ENCODE assay signal across 20 cellular contexts in the genomic region with DNA sequence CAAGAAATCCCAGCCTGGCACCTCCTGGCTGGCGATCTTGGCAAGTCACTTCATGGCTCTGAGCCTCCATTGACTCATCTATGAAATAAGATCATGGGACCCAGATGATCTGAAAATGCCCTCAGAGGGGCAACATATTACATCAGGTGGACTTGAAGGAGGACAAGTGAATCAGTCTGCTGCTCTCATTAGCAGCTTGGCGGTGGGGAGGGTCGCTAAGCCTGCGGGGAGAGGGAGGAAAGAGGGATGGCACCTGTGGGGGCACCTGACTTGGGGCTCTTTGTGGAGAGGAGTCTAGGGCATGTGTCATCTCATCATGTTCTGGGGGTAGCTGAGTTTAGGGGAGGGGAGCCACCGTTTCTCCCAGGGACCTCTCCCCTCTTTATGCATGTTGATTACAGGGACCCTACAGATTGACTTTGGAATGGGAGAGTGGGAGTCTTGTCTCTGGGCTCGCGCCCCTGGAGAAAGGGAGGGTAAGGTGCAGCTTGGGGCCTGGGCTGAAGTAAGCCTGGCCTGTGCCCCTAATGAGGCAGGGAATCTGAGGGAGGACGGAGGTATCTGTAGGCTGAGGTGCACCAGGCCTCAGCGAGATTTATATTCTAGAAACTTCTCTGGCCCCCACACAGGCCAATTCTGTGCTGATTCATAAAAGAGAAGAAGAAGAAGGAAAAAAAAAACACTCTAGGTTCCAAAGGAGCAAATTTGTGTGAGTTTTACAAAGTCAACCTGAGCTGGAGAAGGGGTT. TPM values are rescaled to one million over a fixed set of nuclear protein-coding genes. Genes with fewer than 3 reads are reported as not detected.
DNase-seq lines count a peak whose midpoint lies in the region; ATAC-seq and TF ChIP-seq lines count a peak whose summit lies in the region.
"Had no signal": no experiment of that assay in that cellular context is flagged by ENCODE, and none has a peak within 500 bp of the region (broad histone marks: within the 10 kb centered on the region; RNA-seq: fewer than 3 reads in every experiment).

No MANE protein-coding gene starts in this region.

- no peak overlapping the region for H3K4me3 ChIP-seq in coronary artery
- H3K4me3 ChIP-seq: breast epithelium had no signal

- H3K4me1 Mint-ChIP-seq in natural killer cell treated with Interleukin-12 subunit alpha and Interleukin-12 subunit beta and Interleukin-15 and Interleukin-18, amount 100 ng/mL, for 72 hours (ENCODE audit: low read depth in 2 of 2): peaks cover 57 to 63% of the 10 kb centered on the region in 2 donors
- H3K4me1 Mint-ChIP-seq in natural killer cell: peaks cover 16% of the 10 kb centered on the region in 2 donors
- H3K4me1 Mint-ChIP-seq in stimulated activated memory B cell treated with anti-CD40 and anti-IgM and Interleukin-4, amounts not matched to agents 10 μg/mL and 1 μg/mL and 100 μg/mL, for 72 hours: peaks cover 73% of the 10 kb centered on the region

- no peaks in the 10 kb centered on the region for H3K27me3 Mint-ChIP-seq in natural killer cell treated with Interleukin-12 subunit alpha and Interleukin-12 subunit beta and Interleukin-15 and Interleukin-18, amount 100 ng/mL, for 72 hours
- peaks cover 0 to 2% of the 10 kb centered on the region in 2 donors for H3K27me3 Mint-ChIP-seq in natural killer cell (ENCODE audit: low read depth in 2 of 2)
- no peaks in the 10 kb centered on the region for H3K27me3 Mint-ChIP-seq in stimulated activated memory B cell treated with anti-CD40 and anti-IgM and Interleukin-4, amounts not matched to agents 10 μg/mL and 1 μg/mL and 100 μg/mL, for 72 hours
- H3K27me3 Mint-ChIP-seq: B cell had no signal

- intact Hi-C loops in natural killer cell (cut with micrococcal nuclease): no loop called here
- intact Hi-C loops in head of caudate nucleus (cut with DNase I): no loop called here

- no peak for DNase-seq in natural killer cell treated with Interleukin-12 subunit alpha and Interleukin-12 subunit beta and Interleukin-15 and Interleukin-18, amount 100 ng/mL, for 72 hours (ENCODE audit: low spot score)
- DNase-seq in natural killer cell: no peak
- peak; percentile 9 for DNase-seq in RKO (ENCODE audit: low spot score)
- DNase-seq in coronary artery (ENCODE audit: low spot score): peak; percentile 50
- no peak for DNase-seq in head of caudate nucleus
- DNase-seq in NCI-H510A treated with DMSO at 0.1 percent for 48 hours (lab: John Stamatoyannopoulos, UW): no peak
- DNase-seq in SHP77 treated with DMSO at 0.1 percent for 48 hours (lab: John Stamatoyannopoulos, UW): no peak
- DNase-seq: dermis blood vessel endothelial cell; foreskin melanocyte; NCI-H1092 treated with DMSO at 0.1 percent for 48 hours; NCI-H526; SHP77; stimulated activated CD4-positive, alpha-beta T cell treated with anti-CD3 and anti-CD28 coated beads, Interleukin-2, amount 100 ng/mL, for 48 hours had no signal

- H3K27ac ChIP-seq in coronary artery: no peak overlapping the region
- H3K27ac ChIP-seq: breast epithelium had no signal

- peaks cover 4% of the 10 kb centered on the region for H3K36me3 Mint-ChIP-seq in natural killer cell treated with Interleukin-12 subunit alpha and Interleukin-12 subunit beta and Interleukin-15 and Interleukin-18, amount 100 ng/mL, for 72 hours
- no peaks in the 10 kb centered on the region for H3K36me3 Mint-ChIP-seq in natural killer cell
- no peaks in the 10 kb centered on the region for H3K36me3 Mint-ChIP-seq in stimulated activated memory B cell treated with anti-CD40 and anti-IgM and Interleukin-4, amounts not matched to agents 10 μg/mL and 1 μg/mL and 100 μg/mL, for 72 hours
- H3K36me3 Mint-ChIP-seq: memory B cell had no signal

- no peak for TF ChIP-seq CTCF in natural killer cell (IDR thresholded peaks at IDR 0.05)
- TF ChIP-seq CTCF in coronary artery (IDR thresholded peaks at IDR 0.05): no peak

- peaks cover 10% of the 10 kb centered on the region for H3K9me3 Mint-ChIP-seq in natural killer cell treated with Interleukin-12 subunit alpha and Interleukin-12 subunit beta and Interleukin-15 and Interleukin-18, amount 100 ng/mL, for 72 hours
- H3K9me3 Mint-ChIP-seq in natural killer cell: no peaks in the 10 kb centered on the region
- H3K9me3 Mint-ChIP-seq in stimulated activated memory B cell treated with anti-CD40 and anti-IgM and Interleukin-4, amounts not matched to agents 10 μg/mL and 1 μg/mL and 100 μg/mL, for 72 hours: no peaks in the 10 kb centered on the region
- H3K9me3 Mint-ChIP-seq: memory B cell, nephron had no signal

- peak overlapping the region; percentile 74 to 83 for H3K27ac Mint-ChIP-seq in natural killer cell treated with Interleukin-12 subunit alpha and Interleukin-12 subunit beta and Interleukin-15 and Interleukin-18, amount 100 ng/mL, for 72 hours
- H3K27ac Mint-ChIP-seq in natural killer cell: no peak overlapping the region
- peak overlapping the region; percentile 74 for H3K27ac Mint-ChIP-seq in stimulated activated memory B cell treated with anti-CD40 and anti-IgM and Interleukin-4, amounts not matched to agents 10 μg/mL and 1 μg/mL and 100 μg/mL, for 72 hours
- H3K27ac Mint-ChIP-seq: B cell, memory B cell, nephron had no signal

- peak overlapping the region; percentile 61 for H3K4me3 Mint-ChIP-seq in natural killer cell treated with Interleukin-12 subunit alpha and Interleukin-12 subunit beta and Interleukin-15 and Interleukin-18, amount 100 ng/mL, for 72 hours
- no peak overlapping the region for H3K4me3 Mint-ChIP-seq in natural killer cell
- no peak overlapping the region for H3K4me3 Mint-ChIP-seq in stimulated activated memory B cell treated with anti-CD40 and anti-IgM and Interleukin-4, amounts not matched to agents 10 μg/mL and 1 μg/mL and 100 μg/mL, for 72 hours
- H3K4me3 Mint-ChIP-seq: B cell, memory B cell, nephron had no signal

- ATAC-seq in natural killer cell treated with Interleukin-12 subunit alpha and Interleukin-12 subunit beta and Interleukin-15 and Interleukin-18, amount 100 ng/mL, for 72 hours: no peak
- ATAC-seq in natural killer cell: no peak
- ATAC-seq in stimulated activated memory B cell treated with anti-CD40 and anti-IgM and Interleukin-4, amounts not matched to agents 10 μg/mL and 1 μg/mL and 100 μg/mL, for 72 hours: no peak

RNA-seq across cellular contexts. Expression of a gene that starts 29.3 kb away (rescaled TPM):
- total RNA-seq in natural killer cell treated with Interleukin-12 subunit alpha and Interleukin-12 subunit beta and Interleukin-15 and Interleukin-18, amount 100 ng/mL, for 72 hours: 100 to 1,000 TPM; 219 to 220 TPM
- 10 to 100 TPM; 12.6 to 32.5 (median 21.4) TPM for total RNA-seq in natural killer cell
- total RNA-seq: kidney epithelial cell, LHCN-M2 had no signal

Comparison
In these comparisons a context has a peak if more than half of its experiments do, and no peak if none do; other contexts are left out.
1. H3K27ac Mint-ChIP-seq: peak in natural killer cell treated with Interleukin-12 subunit alpha and Interleukin-12 subunit beta and Interleukin-15 and Interleukin-18, amount 100 ng/mL, for 72 hours (2 of 2) and stimulated activated memory B cell treated with anti-CD40 and anti-IgM and Interleukin-4, amounts not matched to agents 10 μg/mL and 1 μg/mL and 100 μg/mL, for 72 hours (single experiment); none in natural killer cell (0 of 2).
2. RNA of a gene that starts 29.3 kb away (total RNA-seq): 219 to 220 TPM in natural killer cell treated with Interleukin-12 subunit alpha and Interleukin-12 subunit beta and Interleukin-15 and Interleukin-18, amount 100 ng/mL, for 72 hours; 12.6 to 32.5 TPM in natural killer cell; every median in the first group is over 4 times any median in the second.
3. DNase-seq: peak in RKO (single experiment) and coronary artery (single experiment); none in natural killer cell treated with Interleukin-12 subunit alpha and Interleukin-12 subunit beta and Interleukin-15 and Interleukin-18, amount 100 ng/mL, for 72 hours (single experiment), natural killer cell (single experiment), head of caudate nucleus (0 of 42), NCI-H510A treated with DMSO at 0.1 percent for 48 hours (single experiment) and SHP77 treated with DMSO at 0.1 percent for 48 hours (single experiment).